In the genomic region with DNA sequence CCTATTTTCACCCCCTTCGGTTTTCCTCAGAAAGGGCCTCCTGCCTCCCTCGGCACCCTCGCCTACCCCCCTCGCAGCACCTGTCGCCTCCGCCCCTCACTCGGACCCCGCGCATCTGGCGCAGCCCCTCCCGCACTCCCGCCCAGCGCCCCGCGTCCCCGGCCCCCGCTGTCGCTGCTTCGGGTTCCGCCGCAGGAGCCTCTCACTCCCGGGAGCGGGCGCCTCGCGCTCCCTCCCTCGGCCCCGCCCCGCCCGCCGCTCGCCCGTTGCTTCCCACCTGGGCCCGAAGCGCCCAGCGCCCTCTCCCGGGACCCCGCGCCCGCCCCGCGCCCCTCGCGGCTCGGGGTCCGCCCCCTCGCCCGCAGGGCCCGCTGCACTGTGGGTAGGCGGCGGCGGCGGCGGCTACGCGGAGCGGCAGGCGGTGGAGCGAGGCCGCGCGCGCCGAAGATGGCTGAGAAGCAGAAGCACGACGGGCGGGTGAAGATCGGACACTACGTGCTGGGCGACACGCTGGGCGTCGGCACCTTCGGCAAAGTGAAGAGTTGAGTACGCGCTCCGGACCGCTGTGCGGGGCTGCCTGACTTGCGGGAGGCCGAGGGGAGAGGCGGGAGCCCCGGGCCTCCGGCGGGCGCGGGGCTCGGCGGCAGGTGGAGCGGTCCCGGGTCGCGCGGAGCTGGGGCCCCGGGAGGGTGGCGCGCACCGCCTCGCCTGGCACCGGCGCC, we compare ENCODE assay signal across 8 cellular contexts. TPM values are rescaled to one million over a fixed set of nuclear protein-coding genes. Genes with fewer than 3 reads are reported as not detected.
DNase-seq lines count a peak whose midpoint lies in the region; ATAC-seq and TF ChIP-seq lines count a peak whose summit lies in the region.

Gene PRKAA2 (plus strand): TSS at position 374 of the 722 bp plus-strand sequence. CDS start 74 bp downstream, at position 448.

- intact Hi-C loops in Caco-2 (cut with micrococcal nuclease; ENCODE audit: unreplicated experiment) (loop anchor here (10.0 kb wide), 1 partner anchor 60 kb away; no protein-coding TSS in a partner anchor), thyroid gland (cut with DNase I) (no loop called here)

- no peaks in the 10 kb centered on the region for H3K9me3 ChIP-seq in Caco-2
- H3K9me3 ChIP-seq in H9 (ENCODE audit: control insufficient read depth, low read depth, low read length): no peaks in the 10 kb centered on the region
- H3K9me3 ChIP-seq in RWPE2 (ENCODE audit: severe bottlenecking): no peaks in the 10 kb centered on the region
- no peaks in the 10 kb centered on the region for H3K9me3 ChIP-seq in endodermal cell (ENCODE audit: control insufficient read depth, low read length)
- H3K9me3 ChIP-seq in thyroid gland: no peaks in the 10 kb centered on the region

- H3K36me3 ChIP-seq in Caco-2 (ENCODE audit: control insufficient read depth, insufficient read depth, low read length) (no peaks in the 10 kb centered on the region), RWPE2 (ENCODE audit: low read depth) (no peaks in the 10 kb centered on the region), endodermal cell (ENCODE audit: control insufficient read depth, insufficient read depth, low read length) (no peaks in the 10 kb centered on the region), mesendoderm (ENCODE audit: control insufficient read depth, insufficient read depth, low read length) (no peaks in the 10 kb centered on the region), thyroid gland (no peaks in the 10 kb centered on the region)

- peak; percentile 68 for ATAC-seq in RWPE2 (ENCODE audit: low read depth)

- H3K56ac ChIP-seq in H9 (ENCODE audit: insufficient read length, low read depth, low read length) (no peak within 1 kb of the TSS), mesendoderm (ENCODE audit: low read length) (peak within 1 kb of the TSS; percentile 89)

- H3K27ac Mint-ChIP-seq in Caco-2 (ENCODE audit: unreplicated experiment) (peak within 1 kb of the TSS; percentile 82), H9 (peak within 1 kb of the TSS; percentile 72 to 91 (median 90); a peak in 4 of 7 replicates), endodermal cell (peak within 1 kb of the TSS; percentile 1)

- DNase-seq in Caco-2 (peak; percentile 50 to 71), H9 (peak; percentile 65), RWPE2 (ENCODE audit: low spot score) (peak; percentile 48), endodermal cell (peak; percentile 87), mesendoderm (peak; percentile 49), thyroid gland (peak; percentile 65 to 69)
- DNase-seq in activated CD4-positive, CD25-positive, alpha-beta regulatory T cell (lab: John Stamatoyannopoulos, UW): no peak
- DNase-seq in activated effector memory CD4-positive, alpha-beta T cell treated with anti-CD3 and anti-CD28 coated beads, Interleukin-2, amount 50 U/mL, for 16 hours: no peak

- H3K27me3 Mint-ChIP-seq in Caco-2 (ENCODE audit: insufficient read depth, unreplicated experiment) (no peaks in the 10 kb centered on the region), H9 (ENCODE audit: low read depth) (peaks cover 48% of the 10 kb centered on the region), endodermal cell (ENCODE audit: insufficient read depth) (peaks cover 64% of the 10 kb centered on the region)

- CTCF ChIA-PET in Caco-2 (lab: Charles Lee): no interaction called here

- H3K36me3 Mint-ChIP-seq in Caco-2 (ENCODE audit: insufficient read depth, unreplicated experiment): no peaks in the 10 kb centered on the region
- H3K36me3 Mint-ChIP-seq in H9 (ENCODE audit: insufficient read depth in 1 of 3, low read depth in 3 of 3): no peaks in the 10 kb centered on the region
- no peaks in the 10 kb centered on the region for H3K36me3 Mint-ChIP-seq in endodermal cell (ENCODE audit: low read depth)

- no peak within 1 kb of the TSS for H3K4ac ChIP-seq in H9 (ENCODE audit: low read depth, low read length)
- H3K4ac ChIP-seq in mesendoderm (ENCODE audit: low read depth, low read length): no peak within 1 kb of the TSS

- H2BK12ac ChIP-seq in H9 (ENCODE audit: insufficient read length, low read depth, low read length): no peak within 1 kb of the TSS

- H3K4me1 ChIP-seq in Caco-2 (peaks cover 6% of the 10 kb centered on the region; the same call in 1 of the 2 replicates), H9 (ENCODE audit: insufficient read depth, low read length) (no peaks in the 10 kb centered on the region), RWPE2 (ENCODE audit: insufficient read depth, poor library complexity, severe bottlenecking) (no peaks in the 10 kb centered on the region), endodermal cell (ENCODE audit: control insufficient read depth, insufficient read depth, low read length) (no peaks in the 10 kb centered on the region), mesendoderm (ENCODE audit: control insufficient read depth, low read depth, low read length) (no peaks in the 10 kb centered on the region), thyroid gland (peaks cover 10 to 19% of the 10 kb centered on the region in 2 donors)

- 0 out of 2 replicates have a peak within 1 kb of the TSS, but pooled peaks have one; percentile 26 for H3K14ac ChIP-seq in H9 (ENCODE audit: insufficient read depth, low read length)

- no peak within 1 kb of the TSS for H4K8ac ChIP-seq in H9 (replicated peaks; ENCODE audit: insufficient read length, low read depth, low read length)
- peak within 1 kb of the TSS; percentile 56 for H4K8ac ChIP-seq in mesendoderm (ENCODE audit: low read depth, low read length)

- no peaks in the 10 kb centered on the region for H4K20me1 ChIP-seq in H9 (ENCODE audit: control insufficient read depth, insufficient read depth, insufficient read length)

- H3K23ac ChIP-seq in H9 (ENCODE audit: insufficient read length, low read depth, low read length): no peak within 1 kb of the TSS
- no peak within 1 kb of the TSS for H3K23ac ChIP-seq in mesendoderm (ENCODE audit: low read length)

- no peak within 1 kb of the TSS for H2BK15ac ChIP-seq in H9 (ENCODE audit: low read depth, low read length)
- no peak within 1 kb of the TSS for H2BK15ac ChIP-seq in mesendoderm (replicated peaks; ENCODE audit: low read depth)

- peak within 1 kb of the TSS; percentile 77 for H3K4me2 ChIP-seq in H9 (ENCODE audit: insufficient read depth, insufficient read length, low read length)
- H3K4me2 ChIP-seq in mesendoderm (ENCODE audit: low read length): peak within 1 kb of the TSS; percentile 73

- POLR2A ChIA-PET in Caco-2 (lab: Charles Lee): no interaction called here

- TF ChIP-seq POLR2A in thyroid gland (IDR thresholded peaks at IDR 0.05): peak in 1 of 2 donors; percentile 67

- H3K9me3 Mint-ChIP-seq in Caco-2 (ENCODE audit: unreplicated experiment): no peaks in the 10 kb centered on the region
- no peaks in the 10 kb centered on the region; a peak in 1 of 5 replicates for H3K9me3 Mint-ChIP-seq in H9
- H3K9me3 Mint-ChIP-seq in endodermal cell: no peaks in the 10 kb centered on the region

- peak within 1 kb of the TSS; percentile 87 for H3K18ac ChIP-seq in H9 (ENCODE audit: insufficient read length, low read depth, low read length)
- H3K18ac ChIP-seq in mesendoderm (ENCODE audit: low read length): peak within 1 kb of the TSS; percentile 33

- H4K91ac ChIP-seq in H9 (ENCODE audit: insufficient read length, low read depth, low read length): no peak within 1 kb of the TSS

- no peak within 1 kb of the TSS for H2BK20ac ChIP-seq in H9 (ENCODE audit: low read depth, low read length, poor library complexity, severe bottlenecking)

- H3K79me1 ChIP-seq in H9 (ENCODE audit: insufficient read depth, low read depth, low read length, poor library complexity, severe bottlenecking) (no peaks in the 10 kb centered on the region), mesendoderm (ENCODE audit: low read length) (no peaks in the 10 kb centered on the region)

- H4K5ac ChIP-seq in H9 (ENCODE audit: insufficient read length, low read depth, low read length) (no peak within 1 kb of the TSS), mesendoderm (ENCODE audit: low read length) (no peak within 1 kb of the TSS)

- no CpG with 5 or more reads among the region's 101 CpGs for WGBS in H9 (ENCODE audit: extremely low coverage, insufficient read length, low lambda C conversion rate)
- WGBS in endodermal cell (ENCODE audit: insufficient coverage in 1 of 2, insufficient read length in 1 of 2), 2 experiments: 0% methylated on average over 22 to 101 of the region's 101 CpGs
- no CpG with 5 or more reads among the region's 101 CpGs for WGBS in mesendoderm (ENCODE audit: extremely low coverage, insufficient coverage, low lambda C conversion rate)
- 0% methylated on average over 15 to 19 of the region's 101 CpGs for WGBS in thyroid gland, 2 donors

- H3K9ac ChIP-seq in H9 (ENCODE audit: extremely low read depth, insufficient read length, low read length): peak within 1 kb of the TSS; percentile 67
- peak within 1 kb of the TSS; percentile 36 for H3K9ac ChIP-seq in endodermal cell (ENCODE audit: extremely low read depth, low read length, poor library complexity, severe bottlenecking)
- peak within 1 kb of the TSS; percentile 77 for H3K9ac ChIP-seq in mesendoderm (ENCODE audit: low read length)

- H2AK5ac ChIP-seq in H9 (ENCODE audit: insufficient read length, low read length): no peak within 1 kb of the TSS
- no peak within 1 kb of the TSS for H2AK5ac ChIP-seq in mesendoderm (ENCODE audit: low read length)

- peak within 1 kb of the TSS; percentile 78 for H3K4me3 ChIP-seq in Caco-2 (ENCODE audit: low read depth, low read length)
- peak within 1 kb of the TSS; percentile 69 for H3K4me3 ChIP-seq in RWPE2 (ENCODE audit: severe bottlenecking)
- H3K4me3 ChIP-seq in endodermal cell (ENCODE audit: low read length): peak within 1 kb of the TSS; percentile 85
- peak within 1 kb of the TSS; percentile 67 for H3K4me3 ChIP-seq in mesendoderm (ENCODE audit: low read length)
- peak within 1 kb of the TSS; percentile 18 to 80 (median 67) for H3K4me3 ChIP-seq in thyroid gland (replicated peaks in 1 of 3)

- no peak within 1 kb of the TSS for H3K27ac ChIP-seq in H9 (ENCODE audit: insufficient read length, low read depth, low read length)
- H3K27ac ChIP-seq in RWPE2 (ENCODE audit: poor library complexity, severe bottlenecking): no peak within 1 kb of the TSS
- no peak within 1 kb of the TSS for H3K27ac ChIP-seq in endodermal cell (ENCODE audit: low read depth, low read length)
- H3K27ac ChIP-seq in mesendoderm (ENCODE audit: low read depth, low read length): no peak within 1 kb of the TSS
- H3K27ac ChIP-seq in thyroid gland: peak within 1 kb of the TSS; percentile 52 to 68 (median 58)

- H2BK120ac ChIP-seq in H9 (ENCODE audit: low read depth, low read length, poor library complexity, severe bottlenecking): no peak within 1 kb of the TSS
- H2BK120ac ChIP-seq in mesendoderm (ENCODE audit: low read depth, low read length): no peak within 1 kb of the TSS

- H2BK5ac ChIP-seq in H9 (ENCODE audit: insufficient read length, low read length): no peak within 1 kb of the TSS
- H2BK5ac ChIP-seq in mesendoderm (ENCODE audit: low read length): no peak within 1 kb of the TSS

- peaks cover 12% of the 10 kb centered on the region for H3K23me2 ChIP-seq in H9 (ENCODE audit: insufficient read length, low read depth, low read length, poor library complexity, severe bottlenecking)

- peak within 1 kb of the TSS; percentile 70 for H3K4me3 Mint-ChIP-seq in Caco-2 (ENCODE audit: unreplicated experiment)
- H3K4me3 Mint-ChIP-seq in H9: peak within 1 kb of the TSS; percentile 87 to 96
- peak within 1 kb of the TSS; percentile 78 for H3K4me3 Mint-ChIP-seq in endodermal cell

- no peak within 1 kb of the TSS for H3T11ph ChIP-seq in H9 (ENCODE audit: low read length)

- H3K27me3 ChIP-seq in Caco-2 (replicated peaks; ENCODE audit: control insufficient read depth, insufficient read depth, low read length) (no peaks in the 10 kb centered on the region), H9 (ENCODE audit: insufficient read depth, low read length) (peaks cover 2% of the 10 kb centered on the region; the same call in 1 of the 2 replicates), RWPE2 (ENCODE audit: insufficient read depth, poor library complexity, severe bottlenecking) (peaks cover 5% of the 10 kb centered on the region), endodermal cell (ENCODE audit: control insufficient read depth, insufficient read depth, low read length, poor library complexity, severe bottlenecking) (peaks cover 40% of the 10 kb centered on the region), mesendoderm (ENCODE audit: insufficient read depth, low read length, poor library complexity) (peaks cover 2% of the 10 kb centered on the region), thyroid gland (no peaks in the 10 kb centered on the region)

- H3K4me1 Mint-ChIP-seq in Caco-2 (ENCODE audit: low read depth, unreplicated experiment) (no peaks in the 10 kb centered on the region), H9 (peaks cover 15 to 23% of the 10 kb centered on the region in 2 experiments), endodermal cell (peaks cover 10% of the 10 kb centered on the region)

- H2AFZ ChIP-seq in H9 (ENCODE audit: low read length): no peak within 1 kb of the TSS

- TF ChIP-seq CTCF in Caco-2 (IDR thresholded peaks at IDR 0.05; ENCODE audit: insufficient read depth in 1 of 2, low read depth in 1 of 2, low read length in 1 of 2, severe bottlenecking in 1 of 2, unreplicated experiment in 1 of 2) (no peak), H9 (conservative IDR thresholded peaks at IDR 0.05) (no peak), RWPE2 (IDR thresholded peaks at IDR 0.05; ENCODE audit: poor library complexity, severe bottlenecking) (no peak), endodermal cell (conservative IDR thresholded peaks at IDR 0.05) (no peak), thyroid gland (IDR thresholded peaks at IDR 0.05) (no peak)

- H3K79me2 ChIP-seq in H9 (ENCODE audit: insufficient read depth, low read length): peaks cover 3% of the 10 kb centered on the region; the same call in 1 of the 2 replicates
- H3K79me2 ChIP-seq in mesendoderm (ENCODE audit: control insufficient read depth, insufficient read depth, low read length): no peaks in the 10 kb centered on the region

- BruUV-seq in Caco-2 (replicated peaks; lab: Mats Ljungman, UMichigan): no TSS peak

RNA-seq across cellular contexts. Expression of gene PRKAA2, which starts in this region (rescaled TPM):
- 5.8 and 5.9 TPM in 2 replicates for total RNA-seq in Caco-2 (2022)
- total RNA-seq in H9 (2021): 3.9 and 4.0 TPM in 2 replicates
- 10 to 100 TPM in 1 of 2 donors, 1 to 10 TPM in 1; 4.7 to 15.3 TPM for total RNA-seq in endodermal cell
- 6.8 TPM for polyA plus RNA-seq in endodermal cell (2013, experiment 1 of 2)
- 6.0 TPM for polyA plus RNA-seq in endodermal cell (2013, experiment 2 of 2)
- 1.2 TPM for polyA plus RNA-seq in mesendoderm (2013, experiment 1 of 2)
- polyA plus RNA-seq in mesendoderm (2013, experiment 2 of 2): 1.3 TPM
- 10 to 100 TPM; 10.4 to 16.5 (median 14.3) TPM for total RNA-seq in thyroid gland

Comparison
In these comparisons a context has a peak if more than half of its experiments do, and no peak if none do; other contexts are left out.
1. DNase-seq: peak in Caco-2 (2 of 2), H9 (single experiment), RWPE2 (single experiment), endodermal cell (single experiment), mesendoderm (single experiment) and thyroid gland (2 of 2); none in activated CD4-positive, CD25-positive, alpha-beta regulatory T cell (0 of 4) and activated effector memory CD4-positive, alpha-beta T cell treated with anti-CD3 and anti-CD28 coated beads, Interleukin-2, amount 50 U/mL, for 16 hours (single experiment).
2. H3K27ac Mint-ChIP-seq: peak in every context shown above with its lines; median percentile 90 in H9; 82 in Caco-2; 1 in endodermal cell.
3. H3K27ac ChIP-seq: peak in thyroid gland (3 of 3); none in H9 (single experiment), RWPE2 (single experiment), endodermal cell (single experiment) and mesendoderm (single experiment).
4. Peak in every context shown above with its lines, with median percentiles within 50 percentile points of each other: H3K4me3 ChIP-seq, H3K4me3 Mint-ChIP-seq and H3K9ac ChIP-seq.